24 cellular contexts compared by ENCODE assay signal in genomic region chr3:126146525-126147146, GRCh38. TPM values are rescaled to one million over a fixed set of nuclear protein-coding genes. Genes with fewer than 3 reads are reported as not detected.
A peak's percentile ranks its signal among the peaks of the same experiment; 100 is the strongest.
DNase-seq lines count a peak whose midpoint lies in the region; ATAC-seq and TF ChIP-seq lines count a peak whose summit lies in the region.
"Had no signal": no experiment of that assay in that cellular context is flagged by ENCODE, and none has a peak within 500 bp of the region (broad histone marks: within the 10 kb centered on the region; RNA-seq: fewer than 3 reads in every experiment).

No MANE protein-coding gene starts in this region.

- H3K9ac ChIP-seq in colonic mucosa (ENCODE audit: low read depth in 2 of 2, low read length in 2 of 2) (no peak overlapping the region), neural progenitor cell (no peak overlapping the region)

- no peaks in the 10 kb centered on the region for H3K79me2 ChIP-seq in neural progenitor cell (ENCODE audit: low read depth)

- no peak overlapping the region for H3K27ac ChIP-seq in heart right ventricle
- H3K27ac ChIP-seq in colonic mucosa: no peak overlapping the region
- no peak overlapping the region for H3K27ac ChIP-seq in neural progenitor cell
- H3K27ac ChIP-seq: body of pancreas, tibial artery had no signal

- H3K27me3 ChIP-seq in heart right ventricle (peaks cover 0 to 11% (median 0%) of the 10 kb centered on the region in 7 donors), colonic mucosa (no peaks in the 10 kb centered on the region), neural progenitor cell (no peaks in the 10 kb centered on the region), MG63 (peaks cover 23% of the 10 kb centered on the region)
- H3K27me3 ChIP-seq: body of pancreas, tibial artery had no signal

- WGBS in heart right ventricle, 2 donors: 90 to 92% methylated on average over 6 of the region's 6 CpGs

- no peaks in the 10 kb centered on the region for H3K36me3 Mint-ChIP-seq in neural progenitor cell
- H3K36me3 Mint-ChIP-seq: activated naive CD8-positive, alpha-beta T cell treated with anti-CD3 and anti-CD28 coated beads, Interleukin-2, amount 10 ng/mL, durations not matched to agents 7 days and 5 days; CD8-positive, alpha-beta T cell; mesothelial cell of epicardium had no signal

- no peaks in the 10 kb centered on the region for H3F3A ChIP-seq in neural progenitor cell (ENCODE audit: low read depth)

- no peaks in the 10 kb centered on the region for H3K9me3 Mint-ChIP-seq in neural progenitor cell
- H3K9me3 Mint-ChIP-seq: activated naive CD8-positive, alpha-beta T cell treated with anti-CD3 and anti-CD28 coated beads, Interleukin-2, amount 10 ng/mL, durations not matched to agents 7 days and 5 days; activated T-helper 1 cell treated with anti-CD3 and anti-CD28 coated beads, Interleukin-12 subunit alpha, Interleukin-12 subunit beta, Interleukin-2, Interleukin-4 antibody, amounts not matched to agents 30 ng/mL and 10 ng/mL and 1 ng/mL, durations not matched to agents 14 hours and 24 hours and 36 hours; CD8-positive, alpha-beta T cell; HFFc6; mesothelial cell of epicardium had no signal

- H3K36me3 ChIP-seq in heart right ventricle: peaks cover 0 to under 1% (median 0%) of the 10 kb centered on the region in 9 donors
- H3K36me3 ChIP-seq in colonic mucosa: no peaks in the 10 kb centered on the region
- H3K36me3 ChIP-seq in neural progenitor cell: no peaks in the 10 kb centered on the region
- H3K36me3 ChIP-seq in MG63: no peaks in the 10 kb centered on the region

- DNase-seq in heart right ventricle (peak; percentile 2), left cardiac atrium (no peak), colonic mucosa (peak; percentile 8), neural progenitor cell (ENCODE audit: low spot score) (no peak), ureter (ENCODE audit: low spot score) (peak; percentile 37), cortex of kidney (lab: John Stamatoyannopoulos, UW) (no peak), MG63 (no peak)
- DNase-seq: activated CD4-positive, alpha-beta T cell treated with anti-CD3 and anti-CD28 coated beads for 4 hours; activated naive CD8-positive, alpha-beta T cell treated with anti-CD3 and anti-CD28 coated beads, Interleukin-2, amount 10 ng/mL, durations not matched to agents 7 days and 5 days; DND-41; HFFc6; hypothalamus; KBM-7; MV-4-11; NCI-H187; NCI-H226 had no signal

- H4K20me1 ChIP-seq in neural progenitor cell (ENCODE audit: low read depth): no peaks in the 10 kb centered on the region

- no peak overlapping the region for H3K4me2 ChIP-seq in neural progenitor cell

- no peaks in the 10 kb centered on the region for H3K9me3 ChIP-seq in heart right ventricle
- no peaks in the 10 kb centered on the region for H3K9me3 ChIP-seq in colonic mucosa
- H3K9me3 ChIP-seq in neural progenitor cell (ENCODE audit: low read depth): no peaks in the 10 kb centered on the region
- H3K9me3 ChIP-seq in MG63: peaks cover 2% of the 10 kb centered on the region; the same call in 1 of the 2 replicates
- H3K9me3 ChIP-seq: body of pancreas, tibial artery had no signal

- H3K4me3 Mint-ChIP-seq in neural progenitor cell: peak overlapping the region; percentile 1
- H3K4me3 Mint-ChIP-seq: activated naive CD8-positive, alpha-beta T cell treated with anti-CD3 and anti-CD28 coated beads, Interleukin-2, amount 10 ng/mL, durations not matched to agents 7 days and 5 days; activated T-helper 1 cell treated with anti-CD3 and anti-CD28 coated beads, Interleukin-12 subunit alpha, Interleukin-12 subunit beta, Interleukin-2, Interleukin-4 antibody, amounts not matched to agents 30 ng/mL and 10 ng/mL and 1 ng/mL, durations not matched to agents 14 hours and 24 hours and 36 hours; CD8-positive, alpha-beta T cell; HFFc6; mesothelial cell of epicardium had no signal

- TF ChIP-seq CTCF in heart right ventricle (IDR thresholded peaks at IDR 0.05): no peak
- no peak for TF ChIP-seq CTCF in colonic mucosa (IDR thresholded peaks at IDR 0.05)
- no peak for TF ChIP-seq CTCF in neural progenitor cell (IDR thresholded peaks at IDR 0.05)

- no peak overlapping the region for H2AFZ ChIP-seq in neural progenitor cell (replicated peaks)

- ATAC-seq in heart right ventricle: peak in 1 of 8 donors; percentile 16
- no peak for ATAC-seq in left cardiac atrium
- no peak for ATAC-seq in GM18861 (IDR thresholded peaks at IDR 0.05; ENCODE audit: unreplicated experiment)
- ATAC-seq: body of pancreas; CD8-positive, alpha-beta T cell had no signal

- H3K4me1 ChIP-seq in heart right ventricle: no peaks in the 10 kb centered on the region
- H3K4me1 ChIP-seq in colonic mucosa: no peaks in the 10 kb centered on the region
- H3K4me1 ChIP-seq in neural progenitor cell: no peaks in the 10 kb centered on the region
- H3K4me1 ChIP-seq: body of pancreas, tibial artery had no signal

- no peaks in the 10 kb centered on the region for H3K4me1 Mint-ChIP-seq in neural progenitor cell
- H3K4me1 Mint-ChIP-seq: activated naive CD8-positive, alpha-beta T cell treated with anti-CD3 and anti-CD28 coated beads, Interleukin-2, amount 10 ng/mL, durations not matched to agents 7 days and 5 days; mesothelial cell of epicardium had no signal

- intact Hi-C loops in heart right ventricle (cut with DNase I) (no loop called here), left cardiac atrium (cut with DNase I) (no loop called here), colonic mucosa (cut with DNase I) (no loop called here)

- H3K27me3 Mint-ChIP-seq in neural progenitor cell (ENCODE audit: insufficient read depth, low read depth): peaks cover 4% of the 10 kb centered on the region

- H3K4me3 ChIP-seq in heart right ventricle (no peak overlapping the region), colonic mucosa (no peak overlapping the region), neural progenitor cell (no peak overlapping the region), MG63 (no peak overlapping the region)
- H3K4me3 ChIP-seq: body of pancreas, tibial artery had no signal

- H3K27ac Mint-ChIP-seq in neural progenitor cell: no peak overlapping the region
- H3K27ac Mint-ChIP-seq: activated naive CD8-positive, alpha-beta T cell treated with anti-CD3 and anti-CD28 coated beads, Interleukin-2, amount 10 ng/mL, durations not matched to agents 7 days and 5 days; activated T-helper 1 cell treated with anti-CD3 and anti-CD28 coated beads, Interleukin-12 subunit alpha, Interleukin-12 subunit beta, Interleukin-2, Interleukin-4 antibody, amounts not matched to agents 30 ng/mL and 10 ng/mL and 1 ng/mL, durations not matched to agents 14 hours and 24 hours and 36 hours; CD8-positive, alpha-beta T cell; HFFc6; mesothelial cell of epicardium had no signal

RNA-seq across cellular contexts. Expression of gene ALDH1L1, which starts 33.8 kb away (rescaled TPM):
- total RNA-seq in heart right ventricle (10 to 100 TPM; 25.5 to 45.9 (median 32.1) TPM), left cardiac atrium (10 to 100 TPM; 20.2 to 22.9 TPM), colonic mucosa (10 to 100 TPM; 15.3 to 25.6 TPM), neural progenitor cell (ENCODE audit: low replicate concordance) (0.31 and 0.60 TPM in 2 replicates), ureter (129 TPM)
- 10 to 100 TPM; 14.9 to 27.0 TPM for polyA plus RNA-seq in heart right ventricle
- total RNA-seq in MG63 (2014; rRNA removed; shearing (Covaris generic); ENCODE audit: low replicate concordance): 0.27 TPM in 1 of 2 replicates, not detected in the other
- total RNA-seq: activated naive CD8-positive, alpha-beta T cell treated with anti-CD3 and anti-CD28 coated beads, Interleukin-2, amount 10 ng/mL, durations not matched to agents 7 days and 5 days; activated T-helper 1 cell treated with anti-CD3 and anti-CD28 coated beads, Interleukin-12 subunit alpha, Interleukin-12 subunit beta, Interleukin-2, Interleukin-4 antibody, amounts not matched to agents 30 ng/mL and 10 ng/mL and 1 ng/mL, durations not matched to agents 14 hours and 24 hours and 36 hours; CD8-positive, alpha-beta T cell; endothelial cell of umbilical vein had no signal
- polyA plus RNA-seq: endothelial cell of umbilical vein, neural cell had no signal

Comparison
In these comparisons a context has a peak if more than half of its experiments do, and no peak if none do; other contexts are left out.
1. DNase-seq: peak in heart right ventricle (2 of 2), colonic mucosa (single experiment) and ureter (single experiment); none in left cardiac atrium (single experiment), neural progenitor cell (single experiment), cortex of kidney (single experiment) and MG63 (single experiment).
2. RNA of gene ALDH1L1, which starts 33.8 kb away (total RNA-seq): 129 TPM in ureter (single experiment), 25.5 to 45.9 TPM in heart right ventricle, 15.3 to 25.6 TPM in colonic mucosa and 20.2 to 22.9 TPM in left cardiac atrium; 0.31 to 0.60 TPM in neural progenitor cell and 0.27 TPM in MG63; every median in the first group is over 10 times any median in the second.